Comparison of ENCODE assay signal across 20 cellular contexts in genomic region chr17:81586096-81586495, GRCh38. TPM values are rescaled to one million over a fixed set of nuclear protein-coding genes. Genes with fewer than 3 reads are reported as not detected.
DNase-seq lines count a peak whose midpoint lies in the region; ATAC-seq, FAIRE-seq and TF ChIP-seq lines count a peak whose summit lies in the region.
"Had no signal": no experiment of that assay in that cellular context is flagged by ENCODE, and none has a peak within 500 bp of the region (broad histone marks: within the 10 kb centered on the region; RNA-seq: fewer than 3 reads in every experiment).

No MANE protein-coding gene starts in this region.

- no peaks in the 10 kb centered on the region for H3K79me2 ChIP-seq in H1 (ENCODE audit: control insufficient read depth in 1 of 2, insufficient read depth in 2 of 2, low read length in 2 of 2)

- H3K14ac ChIP-seq in H1 (ENCODE audit: insufficient read length): no peak overlapping the region

- H3K79me1 ChIP-seq in H1 (ENCODE audit: low read depth, low read length): no peaks in the 10 kb centered on the region

- POLR2A ChIA-PET in H1 (lab: Charles Lee; ENCODE audit: partially characterized antibody): interaction anchor here (1.4 to 1.7 kb wide), 2 partner anchors 30 to 39 kb away, joined by 3 to 4 read pairs; no protein-coding TSS in a partner anchor

- no peak overlapping the region for H3K27ac Mint-ChIP-seq in natural killer cell treated with Interleukin-12 subunit alpha and Interleukin-12 subunit beta and Interleukin-15 and Interleukin-18, amount 100 ng/mL, for 72 hours
- H3K27ac Mint-ChIP-seq in natural killer cell (no peak overlapping the region), nephron progenitor cell (peak overlapping the region; percentile 29)

- peaks cover 6 to 7% of the 10 kb centered on the region in 2 experiments for H4K20me1 ChIP-seq in H1 (replicated peaks in 1 of 2; ENCODE audit: control insufficient read depth in 1 of 2, insufficient read depth in 2 of 2, low read length in 2 of 2)

- H3K36me3 Mint-ChIP-seq in natural killer cell treated with Interleukin-12 subunit alpha and Interleukin-12 subunit beta and Interleukin-15 and Interleukin-18, amount 100 ng/mL, for 72 hours: peaks cover 19% of the 10 kb centered on the region
- H3K36me3 Mint-ChIP-seq in natural killer cell (peaks cover 15% of the 10 kb centered on the region), nephron progenitor cell (ENCODE audit: low read depth) (peaks cover 69% of the 10 kb centered on the region)

- no peak overlapping the region for H3K56ac ChIP-seq in H1 (replicated peaks; ENCODE audit: insufficient read length, low read depth, low read length)

- no peak overlapping the region for H3K4me3 Mint-ChIP-seq in natural killer cell treated with Interleukin-12 subunit alpha and Interleukin-12 subunit beta and Interleukin-15 and Interleukin-18, amount 100 ng/mL, for 72 hours
- H3K4me3 Mint-ChIP-seq in natural killer cell: no peak overlapping the region
- no peak overlapping the region for H3K4me3 Mint-ChIP-seq in nephron progenitor cell
- H3K4me3 Mint-ChIP-seq: CD14-positive monocyte; CD8-positive, alpha-beta T cell had no signal

- H4K91ac ChIP-seq in H1 (replicated peaks; ENCODE audit: insufficient read length, low read length): no peak overlapping the region

- H3K27me3 Mint-ChIP-seq in natural killer cell treated with Interleukin-12 subunit alpha and Interleukin-12 subunit beta and Interleukin-15 and Interleukin-18, amount 100 ng/mL, for 72 hours: no peaks in the 10 kb centered on the region
- H3K27me3 Mint-ChIP-seq in natural killer cell (ENCODE audit: low read depth in 2 of 2) (no peaks in the 10 kb centered on the region), nephron progenitor cell (ENCODE audit: low read depth, poor library complexity) (peaks cover 9% of the 10 kb centered on the region)

- no peak overlapping the region for H3K9ac ChIP-seq in H1 (replicated peaks in 1 of 4; ENCODE audit: extremely low read depth in 1 of 4, low read depth in 3 of 4, low read length in 3 of 4)

- peak overlapping the region; percentile 3; the same call in 1 of the 2 replicates for H4K8ac ChIP-seq in H1 (ENCODE audit: extremely low read depth, insufficient read depth, low read length)

- H2BK20ac ChIP-seq in H1 (ENCODE audit: low read length): no peak overlapping the region

- no peak overlapping the region for H3K27ac ChIP-seq in H1 (ENCODE audit: low read depth, low read length)
- H3K27ac ChIP-seq in heart right ventricle: no peak overlapping the region
- H3K27ac ChIP-seq: 22Rv1 had no signal

- CTCF ChIA-PET in H1 (lab: Charles Lee; ENCODE audit: partially characterized antibody): interaction anchor here (0.9 to 3.3 kb wide), 3 partner anchors 16 to 331 kb away, joined by 3 to 21 read pairs (median 3); no protein-coding TSS in a partner anchor

- no peaks in the 10 kb centered on the region for H3K9me3 Mint-ChIP-seq in natural killer cell treated with Interleukin-12 subunit alpha and Interleukin-12 subunit beta and Interleukin-15 and Interleukin-18, amount 100 ng/mL, for 72 hours
- H3K9me3 Mint-ChIP-seq in natural killer cell (no peaks in the 10 kb centered on the region), nephron progenitor cell (no peaks in the 10 kb centered on the region)
- H3K9me3 Mint-ChIP-seq: CD14-positive monocyte; CD8-positive, alpha-beta T cell had no signal

- no peak for TF ChIP-seq CTCF in natural killer cell (IDR thresholded peaks at IDR 0.05)
- TF ChIP-seq CTCF in H1 (IDR thresholded peaks at IDR 0.05; ENCODE audit: control extremely low read depth in 1 of 3, insufficient read depth in 1 of 3, low read depth in 1 of 3, low read length in 3 of 3): no peak
- no peak for TF ChIP-seq CTCF in nephron progenitor cell (IDR thresholded peaks at IDR 0.05)
- TF ChIP-seq CTCF in heart right ventricle (IDR thresholded peaks at IDR 0.05): no peak

- intact Hi-C loops in natural killer cell (cut with micrococcal nuclease): no loop called here
- intact Hi-C loops in heart right ventricle (cut with DNase I): no loop called here

- FAIRE-seq in H1 (lab: Jason Lieb, UNC): no peak
- FAIRE-seq: D721Med, GM12892, GM19239 had no signal

- TF ChIP-seq RAD21 in H1 (IDR thresholded peaks at IDR 0.05 in 1 of 2, conservative IDR thresholded peaks at IDR 0.05 in 1 of 2; ENCODE audit: low read depth in 2 of 2, low read length in 2 of 2): no peak

- no peak for TF ChIP-seq EP300 in H1 (IDR thresholded peaks at IDR 0.05; ENCODE audit: borderline replicate concordance in 1 of 2, low read depth in 2 of 2, low read length in 2 of 2)

- no peak overlapping the region for H3K4ac ChIP-seq in H1 (replicated peaks; ENCODE audit: insufficient read length, low read depth, low read length)

- H3K18ac ChIP-seq in H1 (ENCODE audit: extremely low read depth, low read length): no peak overlapping the region

- H2BK15ac ChIP-seq in H1 (ENCODE audit: low read length): no peak overlapping the region

- H3K36me3 ChIP-seq in H1 (ENCODE audit: control insufficient read depth in 2 of 4, insufficient read depth in 4 of 4, low read length in 3 of 4) (peaks cover 17 to 52% (median 38%) of the 10 kb centered on the region in 4 experiments), heart right ventricle (peaks cover 0 to 99% (median 80%) of the 10 kb centered on the region in 9 donors)

- H3K4me2 ChIP-seq in H1 (ENCODE audit: insufficient read depth in 1 of 2, low read depth in 2 of 2, low read length in 2 of 2): no peak overlapping the region

- H3K4me1 ChIP-seq in H1 (replicated peaks in 1 of 4; ENCODE audit: control insufficient read depth in 3 of 4, insufficient read depth in 4 of 4, low read length in 3 of 4) (no peaks in the 10 kb centered on the region), heart right ventricle (peaks cover 0 to 11% (median 0%) of the 10 kb centered on the region in 9 donors)

- no peaks in the 10 kb centered on the region for H3K23me2 ChIP-seq in H1 (ENCODE audit: low read depth, low read length)

- H3K4me3 ChIP-seq in H1 (ENCODE audit: extremely low read depth in 1 of 4, insufficient read depth in 2 of 4, low read depth in 3 of 4, low read length in 4 of 4) (no peak overlapping the region), heart right ventricle (no peak overlapping the region)

- no peak overlapping the region for H4K5ac ChIP-seq in H1 (ENCODE audit: insufficient read length, low read depth, low read length)

- no peak overlapping the region for H2BK120ac ChIP-seq in H1 (replicated peaks; ENCODE audit: low read depth, low read length)

- H2BK12ac ChIP-seq in H1 (ENCODE audit: low read depth, low read length): no peak overlapping the region

- no peak for ATAC-seq in natural killer cell treated with Interleukin-12 subunit alpha and Interleukin-12 subunit beta and Interleukin-15 and Interleukin-18, amount 100 ng/mL, for 72 hours
- ATAC-seq in natural killer cell (no peak), heart right ventricle (no peak), GM19035 (IDR thresholded peaks at IDR 0.05; ENCODE audit: unreplicated experiment) (no peak)
- ATAC-seq: CD8-positive, alpha-beta T cell had no signal

- no peak overlapping the region for H2BK5ac ChIP-seq in H1 (ENCODE audit: low read depth, low read length)

- H2AFZ ChIP-seq in H1 (ENCODE audit: low read length): no peak overlapping the region

- H3K27me3 ChIP-seq in H1 (replicated peaks in 1 of 4; ENCODE audit: control insufficient read depth in 3 of 4, extremely low read depth in 1 of 4, insufficient read depth in 3 of 4, low read length in 3 of 4): no peaks in the 10 kb centered on the region
- H3K27me3 ChIP-seq in heart right ventricle: no peaks in the 10 kb centered on the region

- TF ChIP-seq POLR2A in H1 (IDR thresholded peaks at IDR 0.05; ENCODE audit: control extremely low read depth in 1 of 2, low read depth in 2 of 2, low read length in 2 of 2): no peak

- WGBS in H1 (ENCODE audit: extremely low coverage in 1 of 2, insufficient coverage in 1 of 2, insufficient read length in 1 of 2, insufficient replicate concordance in 2 of 2, low coverage in 1 of 2, low lambda C conversion rate in 2 of 2, missing lambda C conversion rate in 1 of 2), 2 experiments: 89% methylated on average over 4 of the region's 4 CpGs; no CpG with 5 or more reads in 1 of the 2 experiments
- 77 to 88% methylated on average over 4 of the region's 4 CpGs for WGBS in heart right ventricle, 2 donors

- peak; percentile 22 for DNase-seq in natural killer cell treated with Interleukin-12 subunit alpha and Interleukin-12 subunit beta and Interleukin-15 and Interleukin-18, amount 100 ng/mL, for 72 hours (ENCODE audit: low spot score)
- DNase-seq in natural killer cell: no peak
- DNase-seq in H1 (ENCODE audit: low read depth in 1 of 2, low spot score in 2 of 2): no peak
- DNase-seq in nephron progenitor cell: no peak
- DNase-seq in heart right ventricle: no peak
- no peak for DNase-seq in cerebellar nuclear complex (lab: John Stamatoyannopoulos, UW)
- DNase-seq: CD8-positive, alpha-beta T cell; COR-L47; DMS153; DMS79 treated with DMSO at 0.1 percent for 48 hours; EL; GDM1; H7; IMR-90 had no signal

- no peak overlapping the region for H3K23ac ChIP-seq in H1 (ENCODE audit: insufficient read length)

- H3K9me3 ChIP-seq in H1 (ENCODE audit: insufficient read depth in 2 of 2, low read depth in 1 of 2, low read length in 1 of 2) (no peaks in the 10 kb centered on the region), heart right ventricle (no peaks in the 10 kb centered on the region)

- H2AK5ac ChIP-seq in H1 (ENCODE audit: low read depth, low read length): no peak overlapping the region

- no peaks in the 10 kb centered on the region for H3K4me1 Mint-ChIP-seq in natural killer cell treated with Interleukin-12 subunit alpha and Interleukin-12 subunit beta and Interleukin-15 and Interleukin-18, amount 100 ng/mL, for 72 hours (ENCODE audit: low read depth in 2 of 2)
- no peaks in the 10 kb centered on the region for H3K4me1 Mint-ChIP-seq in natural killer cell
- H3K4me1 Mint-ChIP-seq in nephron progenitor cell: peaks cover 36% of the 10 kb centered on the region
- H3K4me1 Mint-ChIP-seq: CD14-positive monocyte had no signal

RNA-seq across cellular contexts. Expression of gene FAAP100, which starts 33.9 kb away (rescaled TPM):
- 10 to 100 TPM; 35.5 to 76.6 TPM for total RNA-seq in natural killer cell treated with Interleukin-12 subunit alpha and Interleukin-12 subunit beta and Interleukin-15 and Interleukin-18, amount 100 ng/mL, for 72 hours
- 10 to 100 TPM; 31.8 to 34.5 (median 33.1) TPM for total RNA-seq in natural killer cell
- total RNA-seq in H1 (2021; fragmentation: NEBNext Ultra II Directional; extraction: Animal tissue kit (Norgen Biotek cat#: 25700)): 37.9 and 41.8 TPM in 2 replicates
- 23.2 and 33.1 TPM in 2 replicates for polyA plus RNA-seq in H1 (2011; rRNA removed)
- polyA plus RNA-seq in H1 (2011; cell fraction: cytosol; rRNA removed): 28.9 TPM
- 69.4 TPM for polyA plus RNA-seq in H1 (2011; cell fraction: nucleus; rRNA removed)
- 17.1 to 31.4 TPM (median 28.6 TPM) in 4 replicates for polyA plus RNA-seq in H1 (2012, experiment 1 of 2)
- 25.6 TPM for polyA plus RNA-seq in H1 (2012, experiment 2 of 2)
- 16.0 TPM for polyA plus RNA-seq in H1 (2013, experiment 1 of 2)
- 16.3 TPM for polyA plus RNA-seq in H1 (2013, experiment 2 of 2)
- polyA minus RNA-seq in H1 (2011; rRNA and poly(A)+ RNA removed): 13.3 and 19.4 TPM in 2 replicates
- 18.1 TPM for polyA minus RNA-seq in H1 (2011; cell fraction: cytosol; rRNA and poly(A)+ RNA removed)
- polyA minus RNA-seq in H1 (2011; cell fraction: nucleus; rRNA and poly(A)+ RNA removed): 33.6 TPM
- 10 to 100 TPM in 8 of 10 donors, 1 to 10 TPM in 2; 8.7 to 17.2 (median 10.7) TPM for total RNA-seq in heart right ventricle
- polyA plus RNA-seq in heart right ventricle: 10 to 100 TPM; 16.5 to 30.6 TPM

RNA-seq across cellular contexts. Expression of gene NPLOC4, which starts 50.8 kb away (rescaled TPM):
- 100 to 1,000 TPM; 161 to 174 TPM for total RNA-seq in natural killer cell treated with Interleukin-12 subunit alpha and Interleukin-12 subunit beta and Interleukin-15 and Interleukin-18, amount 100 ng/mL, for 72 hours
- total RNA-seq in natural killer cell: 100 to 1,000 TPM in 1 of 3 donors, 10 to 100 TPM in 2; 96.2 to 117 (median 99.1) TPM
- 79.8 and 92.7 TPM in 2 replicates for total RNA-seq in H1 (2021; fragmentation: NEBNext Ultra II Directional; extraction: Animal tissue kit (Norgen Biotek cat#: 25700))
- 70.7 and 75.0 TPM in 2 replicates for polyA plus RNA-seq in H1 (2011; rRNA removed)
- polyA plus RNA-seq in H1 (2011; cell fraction: cytosol; rRNA removed): 60.9 TPM
- polyA plus RNA-seq in H1 (2011; cell fraction: nucleus; rRNA removed): 89.5 TPM
- polyA plus RNA-seq in H1 (2012, experiment 1 of 2): 39.4 to 58.7 TPM (median 48.0 TPM) in 4 replicates
- 45.3 TPM for polyA plus RNA-seq in H1 (2012, experiment 2 of 2)
- 57.3 TPM for polyA plus RNA-seq in H1 (2013, experiment 1 of 2)
- 54.4 TPM for polyA plus RNA-seq in H1 (2013, experiment 2 of 2)
- polyA minus RNA-seq in H1 (2011; rRNA and poly(A)+ RNA removed): 155 and 210 TPM in 2 replicates
- 65.4 TPM for polyA minus RNA-seq in H1 (2011; cell fraction: cytosol; rRNA and poly(A)+ RNA removed)
- 47.0 TPM for polyA minus RNA-seq in H1 (2011; cell fraction: nucleus; rRNA and poly(A)+ RNA removed)
- total RNA-seq in heart right ventricle: 100 to 1,000 TPM in 5 of 10 donors, 10 to 100 TPM in 5; 85.8 to 115 (median 98.8) TPM
- polyA plus RNA-seq in heart right ventricle: 10 to 100 TPM; 30.7 to 40.3 TPM

RNA-seq across cellular contexts. Expression of gene TSPAN10, which starts 50.9 kb away (rescaled TPM):
- total RNA-seq in natural killer cell treated with Interleukin-12 subunit alpha and Interleukin-12 subunit beta and Interleukin-15 and Interleukin-18, amount 100 ng/mL, for 72 hours: under 1 TPM in 1 of 2 donors, not detected in 1; 0.50 TPM
- under 1 TPM; 0.24 to 0.35 (median 0.29) TPM for total RNA-seq in natural killer cell
- 0.96 and 0.99 TPM in 2 replicates for total RNA-seq in H1 (2021; fragmentation: NEBNext Ultra II Directional; extraction: Animal tissue kit (Norgen Biotek cat#: 25700))
- 0.83 and 1.1 TPM in 2 replicates for polyA plus RNA-seq in H1 (2011; rRNA removed)
- 0.89 TPM for polyA plus RNA-seq in H1 (2011; cell fraction: cytosol; rRNA removed)
- polyA plus RNA-seq in H1 (2011; cell fraction: nucleus; rRNA removed): 2.1 TPM
- 0.68 to 1.2 TPM (median 0.97 TPM) in 4 replicates for polyA plus RNA-seq in H1 (2012, experiment 1 of 2)
- 0.60 TPM for polyA plus RNA-seq in H1 (2012, experiment 2 of 2)
- 0.45 TPM for polyA plus RNA-seq in H1 (2013, experiment 1 of 2)
- polyA plus RNA-seq in H1 (2013, experiment 2 of 2): 0.64 TPM
- 0.98 and 3.4 TPM in 2 replicates for polyA minus RNA-seq in H1 (2011; rRNA and poly(A)+ RNA removed)
- 1.1 TPM for polyA minus RNA-seq in H1 (2011; cell fraction: cytosol; rRNA and poly(A)+ RNA removed)
- polyA minus RNA-seq in H1 (2011; cell fraction: nucleus; rRNA and poly(A)+ RNA removed): 1.8 TPM
- under 1 TPM; 0.12 to 0.57 (median 0.27) TPM for total RNA-seq in heart right ventricle
- under 1 TPM; 0.22 to 0.26 TPM for polyA plus RNA-seq in heart right ventricle
- polyA plus RNA-seq: CD14-positive monocyte had no signal

RNA-seq across cellular contexts. Expression of gene FSCN2, which starts 57.9 kb away (rescaled TPM):
- under 1 TPM; 0.21 to 0.64 TPM for total RNA-seq in natural killer cell treated with Interleukin-12 subunit alpha and Interleukin-12 subunit beta and Interleukin-15 and Interleukin-18, amount 100 ng/mL, for 72 hours
- total RNA-seq in natural killer cell (1 to 10 TPM in 2 of 3 donors, under 1 TPM in 1; 0.26 to 2.6 (median 1.0) TPM), heart right ventricle (1 to 10 TPM in 1 of 10 donors, under 1 TPM in 7, not detected in 2; 0.28 to 1.3 (median 0.45) TPM)
- 0.30 TPM in 1 of 2 replicates, not detected in the other for total RNA-seq in H1 (2021; fragmentation: NEBNext Ultra II Directional; extraction: Animal tissue kit (Norgen Biotek cat#: 25700))
- polyA plus RNA-seq in H1 (2011; rRNA removed) (0.18 and 0.44 TPM in 2 replicates), heart right ventricle (under 1 TPM; 0.14 to 0.95 TPM)
- 0.14 TPM for polyA plus RNA-seq in H1 (2011; cell fraction: cytosol; rRNA removed)
- polyA plus RNA-seq in H1 (2011; cell fraction: nucleus; rRNA removed): 0.88 TPM
- polyA plus RNA-seq in H1 (2012, experiment 1 of 2): 0.12 to 0.43 TPM (median 0.30 TPM) in 4 replicates
- polyA plus RNA-seq in H1 (2012, experiment 2 of 2): 0.28 TPM
- not detected for polyA plus RNA-seq in H1 (2013, experiment 1 of 2)
- 0.07 TPM for polyA plus RNA-seq in H1 (2013, experiment 2 of 2)
- polyA minus RNA-seq in H1 (2011; rRNA and poly(A)+ RNA removed): 0.09 and 0.10 TPM in 2 replicates
- not detected for polyA minus RNA-seq in H1 (2011; cell fraction: cytosol; rRNA and poly(A)+ RNA removed)
- 0.90 TPM for polyA minus RNA-seq in H1 (2011; cell fraction: nucleus; rRNA and poly(A)+ RNA removed)
- total RNA-seq: H7 had no signal
- polyA plus RNA-seq: CD14-positive monocyte had no signal
